Comparison of ENCODE assay signal across 8 cellular contexts in genomic region chr10:98467506-98468318, GRCh38. TPM values are rescaled to one million over a fixed set of nuclear protein-coding genes. Genes with fewer than 3 reads are reported as not detected.
DNase-seq lines count a peak whose midpoint lies in the region; ATAC-seq and TF ChIP-seq lines count a peak whose summit lies in the region.

No MANE protein-coding gene starts in this region.

- peak overlapping the region in 1 of 4 donors; percentile 42 for H3K27ac ChIP-seq in body of pancreas

- no peaks in the 10 kb centered on the region for H3K36me3 ChIP-seq in body of pancreas (replicated peaks in 1 of 2; ENCODE audit: insufficient read depth in 1 of 2, low read depth in 2 of 2)

- peaks cover 9% of the 10 kb centered on the region for H3K4me1 ChIP-seq in body of pancreas

- H3K9me3 ChIP-seq in body of pancreas: no peaks in the 10 kb centered on the region

- WGBS in body of pancreas, 2 donors: 0 to 1% methylated on average over 11 to 43 of the region's 44 CpGs

- ATAC-seq in HG02840 (IDR thresholded peaks at IDR 0.05; ENCODE audit: low FRiP score, unreplicated experiment): peak; percentile 81
- peak; percentile 99 for ATAC-seq in body of pancreas
- ATAC-seq in sciatic nerve: peak; percentile 95

- no peaks in the 10 kb centered on the region for H3K27me3 ChIP-seq in body of pancreas

- peak in 2 of 3 donors; percentile 40 to 54 for TF ChIP-seq POLR2A in body of pancreas (IDR thresholded peaks at IDR 0.05)

- peak overlapping the region; percentile 23 to 36 for H3K4me3 ChIP-seq in body of pancreas

- TF ChIP-seq CTCF in body of pancreas (IDR thresholded peaks at IDR 0.05): peak; percentile 74 to 98 (median 94)

- DNase-seq in NCI-H1417 (lab: John Stamatoyannopoulos, UW) (peak; percentile 37 to 83 (median 52)), NCI-H1417 treated with DMSO at 0.1 percent for 48 hours (lab: John Stamatoyannopoulos, UW) (no peak), NCI-H146 (lab: John Stamatoyannopoulos, UW) (peak; percentile 85), T-helper 9 cell (peak; percentile 45), body of pancreas (peak; percentile 80 to 88 (median 85)), iPS DF 4.7 (ENCODE audit: extremely low read depth, low spot score) (peak; percentile 53), sciatic nerve (ENCODE audit: low spot score) (peak; percentile 83)

- intact Hi-C loops in body of pancreas (cut with DNase I) (loop anchor here (5.0 kb wide), 2 partner anchors 700 to 780 kb away; no protein-coding TSS in a partner anchor), sciatic nerve (cut with DNase I) (loop anchor here (5.0 kb wide), 1 partner anchor 780 kb away; no protein-coding TSS in a partner anchor)

RNA-seq across cellular contexts. Expression of gene HPS1, which starts 21.0 kb away (rescaled TPM):
- 10 to 100 TPM; 40.0 to 53.7 TPM for total RNA-seq in body of pancreas
- total RNA-seq in sciatic nerve: 52.4 TPM

RNA-seq across cellular contexts. Expression of gene PYROXD2, which starts 52.7 kb away (rescaled TPM):
- total RNA-seq in body of pancreas: 1 to 10 TPM; 4.9 to 8.6 TPM
- total RNA-seq in sciatic nerve: 29.5 TPM
